Comparison of ENCODE assay signal across 26 cellular contexts in the genomic region with DNA sequence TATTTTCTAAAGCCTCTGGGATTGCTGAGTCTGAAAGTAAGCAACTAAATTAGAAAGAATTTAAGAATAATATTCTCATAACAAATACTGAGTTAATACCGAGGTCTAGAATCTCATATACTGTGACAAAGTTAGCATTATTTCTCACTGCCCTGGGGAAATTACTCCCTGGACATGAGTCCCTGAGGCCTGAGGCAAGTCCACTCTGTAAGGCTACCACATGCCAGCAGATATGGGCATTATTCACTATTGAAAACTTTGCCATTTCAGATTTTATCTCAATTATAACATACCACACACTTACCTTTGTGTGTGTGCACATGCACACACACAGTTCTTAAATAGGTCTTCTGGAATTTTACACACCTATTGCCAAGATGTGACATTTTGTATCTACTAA.
"Had no signal": no experiment of that assay in that cellular context is flagged by ENCODE, and none has a peak within 500 bp of the region (broad histone marks: within the 10 kb centered on the region; RNA-seq: fewer than 3 reads in every experiment).

No MANE protein-coding gene starts in this region.

- H3K27ac ChIP-seq: adrenal gland, ascending aorta, cardiac muscle cell, gastrocnemius medialis, left ventricle myocardium inferior, right atrium auricular region, testis, transverse colon had no signal

- H3K27ac Mint-ChIP-seq: activated B cell treated with CpG ODN at 0.5 μM for 24 hours; activated CD8-positive, alpha-beta memory T cell treated with anti-CD3 and anti-CD28 coated beads, Interleukin-2, amount 10 ng/mL, durations not matched to agents 7 days and 5 days; activated CD8-positive, alpha-beta T cell treated with anti-CD3 and anti-CD28 coated beads, Interleukin-2, amount 10 ng/mL, durations not matched to agents 7 days and 5 days; activated naive CD8-positive, alpha-beta T cell; brain; natural killer cell treated with Interleukin-12 subunit alpha and Interleukin-12 subunit beta and Interleukin-15 and Interleukin-18, amount 100 ng/mL, for 72 hours; T-helper 2 cell treated with Interferon-gamma antibody and Interleukin-4, amounts not matched to agents 5 μg/mL and 100 μg/mL, for 36 hours had no signal

- H3K9me3 ChIP-seq: adrenal gland, ascending aorta, gastrocnemius medialis, left ventricle myocardium inferior, right atrium auricular region, stomach, testis, transverse colon had no signal

- H3K9me3 Mint-ChIP-seq: brain; natural killer cell treated with Interleukin-12 subunit alpha and Interleukin-12 subunit beta and Interleukin-15 and Interleukin-18, amount 100 ng/mL, for 72 hours; stimulated activated naive B cell treated with anti-CD40 and anti-IgM and Interleukin-4, amounts not matched to agents 10 μg/mL and 1 μg/mL and 100 μg/mL, for 72 hours; T-helper 2 cell treated with Interferon-gamma antibody and Interleukin-4, amounts not matched to agents 5 μg/mL and 100 μg/mL, for 36 hours had no signal

- H3K4me1 ChIP-seq: adrenal gland had no signal

- H3K4me3 Mint-ChIP-seq: activated B cell treated with CpG ODN at 0.5 μM for 24 hours; activated CD8-positive, alpha-beta memory T cell treated with anti-CD3 and anti-CD28 coated beads, Interleukin-2, amount 10 ng/mL, durations not matched to agents 7 days and 5 days; activated CD8-positive, alpha-beta T cell treated with anti-CD3 and anti-CD28 coated beads, Interleukin-2, amount 10 ng/mL, durations not matched to agents 7 days and 5 days; activated naive CD8-positive, alpha-beta T cell; brain; natural killer cell treated with Interleukin-12 subunit alpha and Interleukin-12 subunit beta and Interleukin-15 and Interleukin-18, amount 100 ng/mL, for 72 hours; stimulated activated naive B cell treated with anti-CD40 and anti-IgM and Interleukin-4, amounts not matched to agents 10 μg/mL and 1 μg/mL and 100 μg/mL, for 72 hours; T-helper 2 cell treated with Interferon-gamma antibody and Interleukin-4, amounts not matched to agents 5 μg/mL and 100 μg/mL, for 36 hours had no signal

- H3K27me3 ChIP-seq: adrenal gland, ascending aorta, cardiac muscle cell, gastrocnemius medialis, right atrium auricular region, stomach, testis, transverse colon had no signal

- ATAC-seq: activated CD8-positive, alpha-beta memory T cell treated with anti-CD3 and anti-CD28 coated beads, Interleukin-2, amount 10 ng/mL, durations not matched to agents 7 days and 5 days; activated CD8-positive, alpha-beta T cell treated with anti-CD3 and anti-CD28 coated beads, Interleukin-2, amount 10 ng/mL, durations not matched to agents 7 days and 5 days; gastrocnemius medialis; natural killer cell treated with Interleukin-12 subunit alpha and Interleukin-12 subunit beta and Interleukin-15 and Interleukin-18, amount 100 ng/mL, for 72 hours; stimulated activated naive B cell treated with anti-CD40 and anti-IgM and Interleukin-4, amounts not matched to agents 10 μg/mL and 1 μg/mL and 100 μg/mL, for 72 hours had no signal

- H3K4me1 Mint-ChIP-seq: activated B cell treated with CpG ODN at 0.5 μM for 24 hours had no signal

- H3K27me3 Mint-ChIP-seq: activated B cell treated with CpG ODN at 0.5 μM for 24 hours; activated CD8-positive, alpha-beta memory T cell treated with anti-CD3 and anti-CD28 coated beads, Interleukin-2, amount 10 ng/mL, durations not matched to agents 7 days and 5 days; activated naive CD8-positive, alpha-beta T cell; brain; natural killer cell treated with Interleukin-12 subunit alpha and Interleukin-12 subunit beta and Interleukin-15 and Interleukin-18, amount 100 ng/mL, for 72 hours; stimulated activated naive B cell treated with anti-CD40 and anti-IgM and Interleukin-4, amounts not matched to agents 10 μg/mL and 1 μg/mL and 100 μg/mL, for 72 hours had no signal

- H3K36me3 ChIP-seq: adrenal gland, cardiac muscle cell, left ventricle myocardium inferior, transverse colon had no signal

- DNase-seq: activated B cell treated with CpG ODN at 0.5 μM for 24 hours; activated CD4-positive, alpha-beta T cell treated with anti-CD3 and anti-CD28 coated beads, Interleukin-2, amount 50 U/mL, for 1 hour; activated CD8-positive, alpha-beta memory T cell treated with anti-CD3 and anti-CD28 coated beads, Interleukin-2, amount 10 ng/mL, durations not matched to agents 7 days and 5 days; activated CD8-positive, alpha-beta T cell treated with anti-CD3 and anti-CD28 coated beads, Interleukin-2, amount 10 ng/mL, durations not matched to agents 7 days and 5 days; activated naive CD4-positive, alpha-beta T cell treated with Interleukin-2 at 50 U/mL for 16 hours; activated T-cell treated with anti-CD3 and anti-CD28 coated beads, Interleukin-2, amount 50 U/mL, for 48 hours; adrenal gland; cortex of kidney; gastrocnemius medialis; glutamatergic neuron; left ventricle myocardium inferior; mesendoderm; stimulated activated CD4-positive, alpha-beta T cell treated with anti-CD3 and anti-CD28 coated beads, Interleukin-15, amount 100 ng/mL, for 24 hours; stimulated activated CD4-positive, alpha-beta T cell treated with anti-CD3 and anti-CD28 coated beads, Interleukin-2, amount 100 ng/mL, for 24 hours; stimulated activated naive B cell treated with anti-CD40 and anti-IgM and Interleukin-4, amounts not matched to agents 10 μg/mL and 1 μg/mL and 100 μg/mL, for 72 hours; stomach; testis; transverse colon had no signal

- H3K4me3 ChIP-seq: adrenal gland, ascending aorta, cardiac muscle cell, gastrocnemius medialis, left ventricle myocardium inferior, lung, right atrium auricular region, stomach, testis, transverse colon had no signal

- H3K36me3 Mint-ChIP-seq: brain had no signal
